In the genomic region with DNA sequence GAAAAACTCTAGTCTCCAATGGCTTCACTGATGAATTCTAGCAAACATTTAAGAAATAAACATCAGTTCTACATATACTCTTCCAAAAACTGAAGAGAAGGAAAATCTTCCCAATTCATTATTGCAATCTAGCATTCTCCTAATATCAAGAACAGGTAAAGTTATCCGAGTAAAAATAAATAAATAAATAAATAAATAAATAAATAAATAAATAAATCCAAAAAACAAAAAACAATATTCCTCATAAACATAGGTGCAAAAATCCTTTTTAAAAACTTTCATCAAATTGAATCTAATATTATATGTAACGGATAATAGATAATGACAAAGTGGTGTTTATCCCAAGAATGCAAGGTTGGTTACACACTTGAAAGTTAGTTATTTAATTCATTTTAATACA, we compare ENCODE assay signal across 34 cellular contexts. TPM values are rescaled to one million over a fixed set of nuclear protein-coding genes. Genes with fewer than 3 reads are reported as not detected.
"Had no signal": no experiment of that assay in that cellular context is flagged by ENCODE, and none has a peak within 500 bp of the region (broad histone marks: within the 10 kb centered on the region; RNA-seq: fewer than 3 reads in every experiment).

No MANE protein-coding gene starts in this region.

- H3K36me3 Mint-ChIP-seq: activated naive CD8-positive, alpha-beta T cell treated with anti-CD3 and anti-CD28 coated beads, Interleukin-2, amount 10 ng/mL, durations not matched to agents 7 days and 5 days had no signal

- H3K4me3 ChIP-seq: ascending aorta, cardiac muscle cell, PC-9 had no signal

- DNase-seq: activated CD4-positive, alpha-beta T cell treated with anti-CD3 and anti-CD28 coated beads, Interleukin-2, amount 10 ng/mL, durations not matched to agents 24 days and 14 days; activated CD4-positive, alpha-beta T cell treated with anti-CD3 and anti-CD28 coated beads, Interleukin-2, amount 50 U/mL, for 4 hours; activated CD8-positive, alpha-beta T cell treated with anti-CD3 and anti-CD28 coated beads for 36 hours; activated gamma-delta T cell; activated naive CD4-positive, alpha-beta T cell treated with Interleukin-2 at 50 U/mL for 16 hours; activated naive CD8-positive, alpha-beta T cell treated with anti-CD3 and anti-CD28 coated beads, Interleukin-2, amount 10 ng/mL, durations not matched to agents 7 days and 5 days; activated T-cell treated with anti-CD3 and anti-CD28 coated beads, Interleukin-2, amount 50 U/mL, for 24 hours; amygdala; NCI-H1092 treated with DMSO at 0.1 percent for 48 hours; NCI-H1417; NCI-H146; NCI-H187; NCI-H2029 treated with DMSO at 0.1 percent for 48 hours; NCI-H2107; NCI-H2171; NCI-H510A; NCI-H526; NCI-H748 treated with DMSO at 0.1 percent for 48 hours; PC-9; Right ventricle myocardium superior; SW 1271; T-helper 1 cell; T-helper 2 cell; T-helper 9 cell; WERI-Rb-1 had no signal

- ATAC-seq: activated CD8-positive, alpha-beta T cell treated with anti-CD3 and anti-CD28 coated beads for 36 hours had no signal

- H2AFZ ChIP-seq: PC-9 had no signal

- H3K27ac ChIP-seq: ascending aorta, cardiac muscle cell, PC-9, WERI-Rb-1 had no signal

- H3K27me3 ChIP-seq: ascending aorta, cardiac muscle cell had no signal

- H3K27me3 Mint-ChIP-seq: activated CD8-positive, alpha-beta T cell treated with anti-CD3 and anti-CD28 coated beads for 36 hours; activated T-cell treated with anti-CD3 and anti-CD28 coated beads, Interleukin-2, amount 50 U/mL, for 24 hours had no signal

- H3K4me1 ChIP-seq: ascending aorta had no signal

- H3K4me1 Mint-ChIP-seq: activated CD4-positive, alpha-beta T cell treated with anti-CD3 and anti-CD28 coated beads, Interleukin-2, amount 10 ng/mL, durations not matched to agents 24 days and 14 days; activated naive CD4-positive, alpha-beta T cell treated with anti-CD3 and anti-CD28 coated beads, Interleukin-2, amount 50 U/mL, for 24 hours; activated naive CD8-positive, alpha-beta T cell treated with anti-CD3 and anti-CD28 coated beads, Interleukin-2, amount 10 ng/mL, durations not matched to agents 7 days and 5 days; central memory CD8-positive, alpha-beta T cell had no signal

- H3K36me3 ChIP-seq: ascending aorta, cardiac muscle cell, WERI-Rb-1 had no signal

- H3K4me3 Mint-ChIP-seq: activated CD4-positive, alpha-beta T cell treated with anti-CD3 and anti-CD28 coated beads, Interleukin-2, amount 10 ng/mL, durations not matched to agents 24 days and 14 days; activated CD8-positive, alpha-beta T cell treated with anti-CD3 and anti-CD28 coated beads for 36 hours; activated naive CD4-positive, alpha-beta T cell treated with anti-CD3 and anti-CD28 coated beads, Interleukin-2, amount 50 U/mL, for 24 hours; activated naive CD8-positive, alpha-beta T cell treated with anti-CD3 and anti-CD28 coated beads, Interleukin-2, amount 10 ng/mL, durations not matched to agents 7 days and 5 days; activated T-cell treated with anti-CD3 and anti-CD28 coated beads, Interleukin-2, amount 50 U/mL, for 24 hours; central memory CD8-positive, alpha-beta T cell had no signal

- H3K27ac Mint-ChIP-seq: activated CD4-positive, alpha-beta T cell treated with anti-CD3 and anti-CD28 coated beads, Interleukin-2, amount 10 ng/mL, durations not matched to agents 24 days and 14 days; activated CD8-positive, alpha-beta T cell treated with anti-CD3 and anti-CD28 coated beads for 36 hours; activated naive CD4-positive, alpha-beta T cell treated with anti-CD3 and anti-CD28 coated beads, Interleukin-2, amount 50 U/mL, for 24 hours; activated naive CD8-positive, alpha-beta T cell treated with anti-CD3 and anti-CD28 coated beads, Interleukin-2, amount 10 ng/mL, durations not matched to agents 7 days and 5 days; activated T-cell treated with anti-CD3 and anti-CD28 coated beads, Interleukin-2, amount 50 U/mL, for 24 hours; activated T-helper 2 cell treated with anti-CD3 and anti-CD28 coated beads, Interferon-gamma antibody, Interleukin-2, Interleukin-4, amounts not matched to agents 10 μg/mL and 5 μg/mL and 100 μg/mL, durations not matched to agents 14 hours and 24 hours and 36 hours had no signal

- H3K4me2 ChIP-seq: PC-9 had no signal

RNA-seq across cellular contexts. Expression of a gene that starts 58.4 kb away (rescaled TPM):
- total RNA-seq: activated CD4-positive, alpha-beta T cell treated with anti-CD3 and anti-CD28 coated beads, Interleukin-2, amount 10 ng/mL, durations not matched to agents 24 days and 14 days; activated CD8-positive, alpha-beta memory T cell treated with anti-CD3 and anti-CD28 coated beads for 36 hours; activated CD8-positive, alpha-beta T cell treated with anti-CD3 and anti-CD28 coated beads for 36 hours; activated naive CD8-positive, alpha-beta T cell treated with anti-CD3 and anti-CD28 coated beads, Interleukin-2, amount 10 ng/mL, durations not matched to agents 7 days and 5 days; activated T-helper 2 cell treated with anti-CD3 and anti-CD28 coated beads, Interferon-gamma antibody, Interleukin-2, Interleukin-4, amounts not matched to agents 10 μg/mL and 5 μg/mL and 100 μg/mL, durations not matched to agents 14 hours and 24 hours and 36 hours; ascending aorta; cardiac muscle cell; M059J; OCI-LY7; PC-9; Right ventricle myocardium superior had no signal
- polyA plus RNA-seq: adipose tissue, cardiac muscle cell had no signal
